ENCODE assay signal across 8 cellular contexts in the genomic region with DNA sequence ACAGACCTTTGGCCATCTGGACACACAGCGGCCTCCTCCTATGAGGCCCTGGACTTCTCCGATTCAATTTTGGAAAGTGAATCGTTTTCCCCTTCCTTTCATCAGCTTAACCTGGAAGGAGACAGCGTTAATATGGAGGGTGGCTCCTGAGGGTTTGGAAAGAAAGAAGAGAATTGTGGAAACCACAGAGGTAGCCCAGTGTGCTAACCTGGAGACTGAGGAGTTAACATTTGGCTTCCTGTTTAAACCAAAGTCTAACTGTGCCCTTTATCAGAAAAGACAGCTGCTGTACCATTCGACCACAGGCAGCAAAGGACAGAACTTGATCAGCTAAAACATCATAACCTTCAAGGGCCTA. TPM values are rescaled to one million over a fixed set of nuclear protein-coding genes. Genes with fewer than 3 reads are reported as not detected.
DNase-seq lines count a peak whose midpoint lies in the region; ATAC-seq and TF ChIP-seq lines count a peak whose summit lies in the region.

No MANE protein-coding gene starts in this region.

- no peaks in the 10 kb centered on the region for H3K9me3 Mint-ChIP-seq in immature natural killer cell
- H3K9me3 Mint-ChIP-seq in stimulated activated naive CD8-positive, alpha-beta T cell treated with anti-CD3 and anti-CD28 coated beads, Interleukin-15, amount 100 ng/mL, for 72 hours: no peaks in the 10 kb centered on the region

- peak overlapping the region; percentile 85 to 96 (median 95) for H3K4me3 Mint-ChIP-seq in immature natural killer cell
- H3K4me3 Mint-ChIP-seq in stimulated activated naive CD8-positive, alpha-beta T cell treated with anti-CD3 and anti-CD28 coated beads, Interleukin-15, amount 100 ng/mL, for 72 hours: peak overlapping the region; percentile 89 to 96

- WGBS in adrenal gland, 4 donors: 2 to 8% (median 4%) methylated on average over 5 of the region's 5 CpGs

- H3K4me1 ChIP-seq in HUES48 (ENCODE audit: control insufficient read depth, insufficient read depth, low read length) (peaks cover 10% of the 10 kb centered on the region), adrenal gland (replicated peaks in 1 of 2) (peaks cover 2 to 9% of the 10 kb centered on the region in 2 donors)

- H3K9me3 ChIP-seq in HUES48 (ENCODE audit: control insufficient read depth, insufficient read depth, low read length) (no peaks in the 10 kb centered on the region), adrenal gland (replicated peaks in 1 of 3) (no peaks in the 10 kb centered on the region)

- intact Hi-C loops in adrenal gland (cut with DNase I): no loop called here

- peaks cover 0 to 11% (median 3%) of the 10 kb centered on the region in 3 donors for H3K36me3 Mint-ChIP-seq in immature natural killer cell

- TF ChIP-seq POLR2A in adrenal gland (IDR thresholded peaks at IDR 0.05): no peak

- H3K27ac ChIP-seq in HUES48 (ENCODE audit: low read depth, low read length) (peak overlapping the region; percentile 62), adrenal gland (peak overlapping the region in 4 of 5 donors; percentile 79 to 89 (median 86))

- in situ Hi-C loops in G401 (cut with HindIII; ENCODE audit: low sequenced_read_pairs): no loop called here

- H3K36me3 ChIP-seq in HUES48 (ENCODE audit: control insufficient read depth, insufficient read depth, low read length): peaks cover 3% of the 10 kb centered on the region; the same call in 1 of the 2 replicates
- no peaks in the 10 kb centered on the region for H3K36me3 ChIP-seq in adrenal gland (replicated peaks in 1 of 2)

- H3K27me3 ChIP-seq in HUES48 (ENCODE audit: control insufficient read depth, insufficient read depth, low read length) (0 out of 2 replicates have a peak, but pooled peaks cover 2% of the 10 kb centered on the region), adrenal gland (no peaks in the 10 kb centered on the region)

- peaks cover 26 to 40% of the 10 kb centered on the region in 2 donors for H3K4me1 Mint-ChIP-seq in immature natural killer cell
- peaks cover 41% of the 10 kb centered on the region for H3K4me1 Mint-ChIP-seq in stimulated activated naive CD8-positive, alpha-beta T cell treated with anti-CD3 and anti-CD28 coated beads, Interleukin-15, amount 100 ng/mL, for 72 hours

- peak; percentile 38 for ATAC-seq in GM21423 (IDR thresholded peaks at IDR 0.05; ENCODE audit: unreplicated experiment)
- ATAC-seq in stimulated activated naive CD8-positive, alpha-beta T cell treated with anti-CD3 and anti-CD28 coated beads, Interleukin-15, amount 100 ng/mL, for 72 hours: peak; percentile 35

- no peak for TF ChIP-seq CTCF in adrenal gland (IDR thresholded peaks at IDR 0.05)

- peak; percentile 80 for DNase-seq in G401 (ENCODE audit: low spot score)
- no peak for DNase-seq in adrenal gland
- DNase-seq in immature natural killer cell: peak in 1 of 3 donors; percentile 35
- no peak for DNase-seq in stimulated activated naive CD8-positive, alpha-beta T cell treated with anti-CD3 and anti-CD28 coated beads, Interleukin-15, amount 100 ng/mL, for 72 hours
- DNase-seq in HK-2 (ENCODE audit: unreplicated experiment): no peak
- DNase-seq in CD1c-positive myeloid dendritic cell (ENCODE audit: extremely low spot score): no peak

- H3K27me3 Mint-ChIP-seq in immature natural killer cell (ENCODE audit: low read depth in 3 of 3): peaks cover 0 to 9% (median 8%) of the 10 kb centered on the region in 3 donors
- no peaks in the 10 kb centered on the region for H3K27me3 Mint-ChIP-seq in stimulated activated naive CD8-positive, alpha-beta T cell treated with anti-CD3 and anti-CD28 coated beads, Interleukin-15, amount 100 ng/mL, for 72 hours

- peak overlapping the region; percentile 90 to 98 (median 94) for H3K27ac Mint-ChIP-seq in immature natural killer cell
- H3K27ac Mint-ChIP-seq in stimulated activated naive CD8-positive, alpha-beta T cell treated with anti-CD3 and anti-CD28 coated beads, Interleukin-15, amount 100 ng/mL, for 72 hours: peak overlapping the region; percentile 99 to 100

- H3K4me3 ChIP-seq in HUES48 (ENCODE audit: low read depth, low read length) (peak overlapping the region; percentile 86), adrenal gland (peak overlapping the region; percentile 47 to 99 (median 73))

- H3K9ac ChIP-seq in HUES48 (ENCODE audit: low read depth, low read length): peak overlapping the region; percentile 67

RNA-seq across cellular contexts. Expression of gene IDNK, which starts 0.7 kb away (rescaled TPM):
- 1.8 and 3.8 TPM in 2 replicates for total RNA-seq in G401 (2014; rRNA removed; shearing (Covaris generic))
- 10 to 100 TPM in 6 of 8 donors, 1 to 10 TPM in 2; 8.1 to 25.2 (median 11.7) TPM for total RNA-seq in adrenal gland
- 10 to 100 TPM; 18.1 to 21.6 (median 20.3) TPM for polyA plus RNA-seq in adrenal gland
- 10 to 100 TPM; 31.1 to 38.7 (median 33.9) TPM for polyA plus RNA-seq in immature natural killer cell
